Comparison of ENCODE assay signal across 8 cellular contexts in the genomic region with DNA sequence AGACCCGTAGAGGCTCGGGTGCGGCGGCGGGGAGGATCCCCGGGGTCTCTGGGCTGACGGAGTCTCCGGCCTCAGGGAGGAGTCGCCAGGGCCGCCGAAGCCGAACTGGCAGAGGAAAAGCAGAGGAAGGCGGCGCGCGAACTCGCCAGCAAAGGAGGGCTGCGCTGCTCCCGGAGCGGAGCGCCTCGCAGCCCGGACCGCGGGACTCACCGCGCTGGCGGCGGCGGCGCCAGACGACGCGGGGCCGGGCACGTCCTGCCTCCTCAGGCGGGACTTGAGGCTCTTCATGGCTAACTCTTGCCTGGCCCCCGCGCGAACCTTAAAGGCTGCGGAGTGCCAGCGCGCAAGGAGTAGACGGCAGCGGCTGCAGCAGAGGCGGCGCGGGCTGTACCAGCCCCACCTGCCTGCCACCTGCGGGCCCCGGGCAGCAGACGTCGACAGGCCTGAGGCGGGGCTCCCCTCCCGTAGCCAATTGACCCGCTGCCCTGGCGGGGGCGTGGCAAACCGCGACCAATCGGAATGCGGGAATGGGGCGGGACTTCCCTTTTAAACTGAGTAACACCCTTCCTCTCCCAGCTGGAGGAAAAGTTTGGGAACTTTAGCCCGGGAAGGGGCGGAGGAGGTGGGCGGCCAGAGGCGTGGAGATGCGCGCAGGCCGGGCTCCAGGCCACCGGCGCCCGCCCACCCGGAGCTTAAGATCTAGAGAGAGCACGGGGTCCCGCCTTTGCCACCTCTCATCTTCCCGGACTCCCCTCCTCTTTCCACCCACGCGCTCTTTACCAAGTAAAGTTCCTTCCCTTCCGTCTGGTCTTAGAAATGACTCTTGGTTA. TPM values are rescaled to one million over a fixed set of nuclear protein-coding genes. Genes with fewer than 3 reads are reported as not detected.
DNase-seq lines count a peak whose midpoint lies in the region; ATAC-seq and TF ChIP-seq lines count a peak whose summit lies in the region.

A gene with protein sequence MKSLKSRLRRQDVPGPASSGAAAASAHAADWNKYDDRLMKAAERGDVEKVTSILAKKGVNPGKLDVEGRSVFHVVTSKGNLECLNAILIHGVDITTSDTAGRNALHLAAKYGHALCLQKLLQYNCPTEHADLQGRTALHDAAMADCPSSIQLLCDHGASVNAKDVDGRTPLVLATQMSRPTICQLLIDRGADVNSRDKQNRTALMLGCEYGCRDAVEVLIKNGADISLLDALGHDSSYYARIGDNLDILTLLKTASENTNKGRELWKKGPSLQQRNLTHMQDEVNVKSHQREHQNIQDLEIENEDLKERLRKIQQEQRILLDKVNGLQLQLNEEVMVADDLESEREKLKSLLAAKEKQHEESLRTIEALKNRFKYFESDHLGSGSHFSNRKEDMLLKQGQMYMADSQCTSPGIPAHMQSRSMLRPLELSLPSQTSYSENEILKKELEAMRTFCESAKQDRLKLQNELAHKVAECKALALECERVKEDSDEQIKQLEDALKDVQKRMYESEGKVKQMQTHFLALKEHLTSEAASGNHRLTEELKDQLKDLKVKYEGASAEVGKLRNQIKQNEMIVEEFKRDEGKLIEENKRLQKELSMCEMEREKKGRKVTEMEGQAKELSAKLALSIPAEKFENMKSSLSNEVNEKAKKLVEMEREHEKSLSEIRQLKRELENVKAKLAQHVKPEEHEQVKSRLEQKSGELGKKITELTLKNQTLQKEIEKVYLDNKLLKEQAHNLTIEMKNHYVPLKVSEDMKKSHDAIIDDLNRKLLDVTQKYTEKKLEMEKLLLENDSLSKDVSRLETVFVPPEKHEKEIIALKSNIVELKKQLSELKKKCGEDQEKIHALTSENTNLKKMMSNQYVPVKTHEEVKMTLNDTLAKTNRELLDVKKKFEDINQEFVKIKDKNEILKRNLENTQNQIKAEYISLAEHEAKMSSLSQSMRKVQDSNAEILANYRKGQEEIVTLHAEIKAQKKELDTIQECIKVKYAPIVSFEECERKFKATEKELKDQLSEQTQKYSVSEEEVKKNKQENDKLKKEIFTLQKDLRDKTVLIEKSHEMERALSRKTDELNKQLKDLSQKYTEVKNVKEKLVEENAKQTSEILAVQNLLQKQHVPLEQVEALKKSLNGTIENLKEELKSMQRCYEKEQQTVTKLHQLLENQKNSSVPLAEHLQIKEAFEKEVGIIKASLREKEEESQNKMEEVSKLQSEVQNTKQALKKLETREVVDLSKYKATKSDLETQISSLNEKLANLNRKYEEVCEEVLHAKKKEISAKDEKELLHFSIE (N-terminal part only) (minus strand): TSS at position 439 of the 830 bp plus-strand sequence. CDS start 151 bp downstream, at position 288.

- DNase-seq in ELR (ENCODE audit: low read depth) (peak; percentile 98), HEK293T (ENCODE audit: extremely low spot score) (peak; percentile 93), NCI-H1092 treated with DMSO at 0.1 percent for 48 hours (lab: John Stamatoyannopoulos, UW) (peak; percentile 75), T-helper 1 cell (peak; percentile 12 to 67 (median 55)), amniotic epithelial cell (ENCODE audit: low read depth) (peak; percentile 92), cardiac septum (ENCODE audit: low spot score) (peak; percentile 97), ovary (peak; percentile 96 to 99 (median 97)), thoracic aorta (ENCODE audit: low spot score) (peak; percentile 87)

- H3K27me3 ChIP-seq in ovary (no peaks in the 10 kb centered on the region), thoracic aorta (replicated peaks; ENCODE audit: insufficient read depth) (no peaks in the 10 kb centered on the region)

- H3K4me1 ChIP-seq in ovary (ENCODE audit: insufficient read depth) (peaks cover 3% of the 10 kb centered on the region), thoracic aorta (ENCODE audit: control insufficient read depth in 1 of 2, low read depth in 2 of 2) (peaks cover 25 to 45% of the 10 kb centered on the region in 2 donors)

- 0 to 1% (median 0%) methylated on average over 49 to 79 of the region's 79 CpGs for WGBS in ovary, 3 donors

- H3K36me3 ChIP-seq in ovary (no peaks in the 10 kb centered on the region), thoracic aorta (no peaks in the 10 kb centered on the region)

- H3K4me3 ChIP-seq in ovary, result peak within 1 kb of the TSS; percentile 73
- H3K4me3 ChIP-seq in thoracic aorta, result peak within 1 kb of the TSS; percentile 89

- no peak for TF ChIP-seq EP300 in ovary (IDR thresholded peaks at IDR 0.05)

- POLR2A ChIA-PET in HEK293T (lab: Yijun Ruan, JAX), result interaction anchor here (0.7 to 1.1 kb wide), 14 partner anchors 9 to 178 kb away, joined by 3 to 6 read pairs (median 3); no protein-coding TSS in a partner anchor

- TF ChIP-seq CTCF in ovary (IDR thresholded peaks at IDR 0.05) (no peak), thoracic aorta (IDR thresholded peaks at IDR 0.05) (no peak)

- peak; percentile 85 for TF ChIP-seq POLR2A in ovary (IDR thresholded peaks at IDR 0.05)

- H3K9me3 ChIP-seq in ovary (no peaks in the 10 kb centered on the region), thoracic aorta (no peaks in the 10 kb centered on the region)

- peak; percentile 82 for ATAC-seq in thoracic aorta (ENCODE audit: insufficient number of reproducible peaks, low FRiP score, low read depth)

- H3K27ac ChIP-seq in ovary (peak within 1 kb of the TSS; percentile 90), thoracic aorta (peak within 1 kb of the TSS; percentile 93 to 95)

- CTCF ChIA-PET in HEK293T (lab: Yijun Ruan, JAX), result interaction anchor here (0.6 kb wide), 1 partner anchor 25 kb away, joined by 3 read pairs; no protein-coding TSS in a partner anchor

- intact Hi-C loops in cardiac septum (cut with DNase I), result loop anchor here (5.0 kb wide), 1 partner anchor 34 kb away; no protein-coding TSS in a partner anchor
- intact Hi-C loops in ovary (cut with DNase I), result loop anchor here in 1 of 4 donors (10.0 kb wide), 1 partner anchor 51 kb away; no protein-coding TSS in a partner anchor

TF ChIP-seq in HEK293T, 16 proteins besides CTCF, POLR2A, EP300 and RAD21:
- no peak for TF ChIP-seq HDGF (IDR thresholded peaks at IDR 0.05; ENCODE audit: borderline replicate concordance)
- peak; percentile 90 for TF ChIP-seq L3MBTL2 (conservative IDR thresholded peaks at IDR 0.05)

RNA-seq across cellular contexts. Expression of the gene that starts here (rescaled TPM):
- 78.0 TPM for total RNA-seq in cardiac septum
- 10 to 100 TPM; 40.7 to 62.0 (median 53.4) TPM for total RNA-seq in ovary
- 10 to 100 TPM; 28.6 to 45.3 TPM for polyA plus RNA-seq in ovary
- total RNA-seq in thoracic aorta, result 100 to 1,000 TPM; 107 to 118 TPM

Comparison
In these comparisons a context has a peak if more than half of its experiments do, and no peak if none do; other contexts are left out.
1. Peak in every context shown above with its lines: DNase-seq, ATAC-seq, H3K4me3 ChIP-seq and H3K27ac ChIP-seq.